In the genomic region with DNA sequence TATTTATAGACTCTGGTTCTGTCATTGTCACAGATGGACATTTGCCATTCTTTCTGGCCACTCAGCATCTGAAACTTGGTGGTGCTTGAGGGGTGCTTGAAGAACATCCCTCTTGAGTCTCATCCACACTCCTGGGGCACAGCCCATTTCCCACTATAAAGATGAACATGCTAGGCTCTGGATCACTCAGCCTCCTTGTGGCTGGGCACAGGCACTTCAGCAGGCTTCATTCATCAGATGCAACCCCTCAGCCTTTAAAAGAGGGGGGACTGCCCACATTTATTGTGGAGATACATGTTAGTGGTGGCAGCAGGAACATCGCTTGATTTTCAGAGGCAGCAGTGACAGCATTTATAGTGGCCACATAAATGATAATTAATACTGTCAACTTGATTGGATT, we compare ENCODE assay signal across 19 cellular contexts.
DNase-seq lines count a peak whose midpoint lies in the region; ATAC-seq, FAIRE-seq and TF ChIP-seq lines count a peak whose summit lies in the region.
"Had no signal": no experiment of that assay in that cellular context is flagged by ENCODE, and none has a peak within 500 bp of the region (broad histone marks: within the 10 kb centered on the region; RNA-seq: fewer than 3 reads in every experiment).

No MANE protein-coding gene starts in this region.

- H3K4me2 ChIP-seq in HCT116 (ENCODE audit: low read length) (no peak overlapping the region), K562 (ENCODE audit: insufficient read depth, low read length) (no peak overlapping the region), keratinocyte (ENCODE audit: control insufficient read depth, extremely low read depth, insufficient read depth, low read depth, low read length) (no peak overlapping the region)

- no peak overlapping the region for H3K9ac ChIP-seq in HCT116 (ENCODE audit: low read length)
- H3K9ac ChIP-seq in K562 (ENCODE audit: insufficient read depth in 1 of 2, low read depth in 2 of 2, low read length in 2 of 2): no peak overlapping the region
- H3K9ac ChIP-seq in keratinocyte (ENCODE audit: control insufficient read depth, extremely low read depth, insufficient read depth, low read length): no peak overlapping the region

- no TSS peak for BruUV-seq in HCT116 (replicated peaks; lab: Mats Ljungman, UMichigan)
- no TSS peak for BruUV-seq in K562 (replicated peaks; lab: Mats Ljungman, UMichigan)

- RAD21 ChIA-PET in HCT116 (lab: Charles Lee; ENCODE audit: low non-redundant PET in 1 of 2, low total read pairs in 2 of 2, uncharacterized antibody in 2 of 2, unreplicated experiment in 2 of 2): no interaction called here

- CTCF ChIA-PET in HCT116 (lab: Charles Lee) (no interaction called here), K562 (lab: Yijun Ruan, JAX; ENCODE audit: low intra/inter-chr PET ratio) (interaction anchor here (0.6 kb wide), 1 partner anchor 180 kb away, joined by 3 read pairs; no protein-coding TSS in a partner anchor)

- no peak overlapping the region for H3K4me3 ChIP-seq in AG10803 (ENCODE audit: low read length)
- no peak overlapping the region for H3K4me3 ChIP-seq in HCT116 (replicated peaks in 1 of 2; ENCODE audit: low read depth in 1 of 2, low read length in 2 of 2)
- no peak overlapping the region for H3K4me3 ChIP-seq in K562
- H3K4me3 ChIP-seq in keratinocyte (ENCODE audit: control insufficient read depth in 2 of 3, extremely low read depth in 1 of 3, insufficient read depth in 2 of 3, low read depth in 1 of 3, low read length in 3 of 3): no peak overlapping the region
- H3K4me3 ChIP-seq: gastrocnemius medialis had no signal

- WGBS in K562 (ENCODE audit: insufficient coverage, low coverage, missing lambda C conversion rate): 0% methylated on average over 1 of the region's 1 CpG

- peak; percentile 92 for ATAC-seq in HCT116
- peak; percentile 71 for ATAC-seq in K562
- ATAC-seq in GM19463 (IDR thresholded peaks at IDR 0.05; ENCODE audit: unreplicated experiment): no peak
- ATAC-seq: gastrocnemius medialis, Panc1 had no signal

- no peaks in the 10 kb centered on the region for H3K9me2 ChIP-seq in HCT116 (ENCODE audit: insufficient read depth)

- TF ChIP-seq EP300 in K562 (IDR thresholded peaks at IDR 0.05; ENCODE audit: low read length): no peak

- TF ChIP-seq POLR2A in HCT116 (IDR thresholded peaks at IDR 0.05; ENCODE audit: borderline replicate concordance, extremely low read depth, insufficient read depth, insufficient read length): no peak
- no peak for TF ChIP-seq POLR2A in K562 (conservative IDR thresholded peaks at IDR 0.05)

- POLR2A ChIA-PET in HCT116 (lab: Charles Lee): no interaction called here
- POLR2A ChIA-PET in K562 (lab: Yijun Ruan, JAX): no interaction called here

- no peak overlapping the region for H3K27ac ChIP-seq in HCT116 (ENCODE audit: low read depth, low read length)
- H3K27ac ChIP-seq in K562 (ENCODE audit: extremely low read depth, low read depth, low read length): no peak overlapping the region
- H3K27ac ChIP-seq in keratinocyte (ENCODE audit: control insufficient read depth, insufficient read depth, low read length): no peak overlapping the region
- H3K27ac ChIP-seq: gastrocnemius medialis, neutrophil, VCaP had no signal

- H3K4me1 ChIP-seq in HCT116 (ENCODE audit: control insufficient read depth in 1 of 2, insufficient read depth in 2 of 2, low read length in 2 of 2) (no peaks in the 10 kb centered on the region), K562 (replicated peaks in 1 of 2; ENCODE audit: control insufficient read depth in 2 of 2, insufficient read depth in 2 of 2, low read length in 2 of 2) (no peaks in the 10 kb centered on the region), keratinocyte (ENCODE audit: control insufficient read depth, extremely low read depth, insufficient read depth, low read length) (no peaks in the 10 kb centered on the region)
- H3K4me1 ChIP-seq: gastrocnemius medialis had no signal

- DNase-seq in AG10803 (ENCODE audit: low read depth): no peak
- no peak for DNase-seq in HCT116 (ENCODE audit: low read depth, low spot score)
- peak in 2 of 4 experiments; percentile 22 to 26 for DNase-seq in K562 (ENCODE audit: extremely low read depth in 1 of 4, low spot score in 3 of 4)
- DNase-seq in keratinocyte (ENCODE audit: low read depth, low spot score): no peak
- DNase-seq in stimulated activated CD4-positive, alpha-beta T cell treated with anti-CD3 and anti-CD28 coated beads, Interleukin-4, amount 100 ng/mL, for 1 hour: no peak
- DNase-seq in OCI-M2 (lab: John Stamatoyannopoulos, UW; ENCODE audit: unreplicated experiment): no peak
- no peak for DNase-seq in A172 (ENCODE audit: low spot score)
- DNase-seq: activated gamma-delta T cell treated with Interleukin-2 at 50 U/mL for 16 hours; gastrocnemius medialis; immature natural killer cell; mesenchymal stem cell; NCI-H1048; NCI-H446; stimulated activated CD4-positive, alpha-beta T cell treated with anti-CD3 and anti-CD28 coated beads, Interleukin-4, amount 100 ng/mL, for 24 hours; trophoblast cell had no signal

- H3K9me3 ChIP-seq in HCT116 (ENCODE audit: control insufficient read depth in 1 of 2, insufficient read depth in 1 of 2, low read depth in 1 of 2, low read length in 2 of 2) (no peaks in the 10 kb centered on the region), K562 (replicated peaks; ENCODE audit: control insufficient read depth, insufficient read depth, low read depth, low read length) (no peaks in the 10 kb centered on the region), keratinocyte (ENCODE audit: control insufficient read depth, low read depth, low read length) (no peaks in the 10 kb centered on the region)
- H3K9me3 ChIP-seq: gastrocnemius medialis, neutrophil had no signal

- no peaks in the 10 kb centered on the region for H4K20me1 ChIP-seq in HCT116 (ENCODE audit: insufficient read depth)
- H4K20me1 ChIP-seq in K562 (replicated peaks; ENCODE audit: control insufficient read depth, insufficient read depth, low read length): no peaks in the 10 kb centered on the region
- no peaks in the 10 kb centered on the region for H4K20me1 ChIP-seq in keratinocyte (ENCODE audit: control insufficient read depth, extremely low read depth, insufficient read depth, low read length)

- FAIRE-seq in K562 (lab: Jason Lieb, UNC) (peak; percentile 35), keratinocyte (lab: Jason Lieb, UNC) (no peak)

- in situ Hi-C loops in K562 (cut with MboI): no loop called here

- H3K36me3 ChIP-seq in HCT116 (ENCODE audit: control insufficient read depth in 1 of 2, insufficient read depth in 2 of 2, low read length in 2 of 2) (no peaks in the 10 kb centered on the region), K562 (ENCODE audit: control insufficient read depth, insufficient read depth, low read length) (no peaks in the 10 kb centered on the region), keratinocyte (ENCODE audit: control insufficient read depth in 2 of 2, extremely low read depth in 1 of 2, insufficient read depth in 2 of 2, low read length in 2 of 2) (no peaks in the 10 kb centered on the region)
- H3K36me3 ChIP-seq: gastrocnemius medialis, neutrophil had no signal

- TF ChIP-seq CTCF in AG10803 (conservative IDR thresholded peaks at IDR 0.05; ENCODE audit: low read length) (peak; percentile 12; the same call in 1 of the 2 replicates), HCT116 (IDR thresholded peaks at IDR 0.05 in 2 of 3, conservative IDR thresholded peaks at IDR 0.05 in 1 of 3; ENCODE audit: borderline replicate concordance in 1 of 3, insufficient read depth in 1 of 3, low read depth in 2 of 3, low read length in 2 of 3) (peak; percentile 2 to 53 (median 47); a peak in 4 of 6 replicates), K562 (IDR thresholded peaks at IDR 0.05 in 2 of 3, conservative IDR thresholded peaks at IDR 0.05 in 1 of 3; ENCODE audit: insufficient read depth in 2 of 3, low read depth in 1 of 3, low read length in 3 of 3) (peak; percentile 31 to 41 (median 37); a peak in 4 of 6 replicates), keratinocyte (optimal IDR thresholded peaks at IDR 0.05 in 1 of 3, IDR thresholded peaks at IDR 0.05 in 1 of 3, conservative IDR thresholded peaks at IDR 0.05 in 1 of 3; ENCODE audit: extremely low read depth in 1 of 3, insufficient read depth in 2 of 3, low read length in 3 of 3) (peak; percentile 12 to 42 (median 30))

- H3K9me1 ChIP-seq in K562 (ENCODE audit: control insufficient read depth, insufficient read depth, low read length) (no peaks in the 10 kb centered on the region), keratinocyte (ENCODE audit: control insufficient read depth, extremely low read depth, insufficient read depth, low read length) (no peaks in the 10 kb centered on the region)

- H3K27me3 ChIP-seq in HCT116 (ENCODE audit: insufficient read depth, low read length): no peaks in the 10 kb centered on the region
- H3K27me3 ChIP-seq in K562 (ENCODE audit: control insufficient read depth in 2 of 2, insufficient read depth in 2 of 2, low read length in 2 of 2): peaks cover 7 to 16% of the 10 kb centered on the region in 2 experiments; a peak in 4 of 5 replicates
- peaks cover 4% of the 10 kb centered on the region for H3K27me3 ChIP-seq in keratinocyte (ENCODE audit: control insufficient read depth, extremely low read depth, insufficient read depth, low read length)
- H3K27me3 ChIP-seq: gastrocnemius medialis had no signal

- intact Hi-C loops in HCT116 (cut with micrococcal nuclease): no loop called here
- intact Hi-C loops in K562 (cut with micrococcal nuclease): no loop called here

- no peaks in the 10 kb centered on the region for H3K79me2 ChIP-seq in HCT116 (ENCODE audit: insufficient read depth, low read length)
- no peaks in the 10 kb centered on the region for H3K79me2 ChIP-seq in K562 (ENCODE audit: control insufficient read depth, insufficient read depth, low read length)
- no peaks in the 10 kb centered on the region for H3K79me2 ChIP-seq in keratinocyte (ENCODE audit: control insufficient read depth, insufficient read depth, low read length)

- TF ChIP-seq RAD21 in HCT116 (IDR thresholded peaks at IDR 0.05; ENCODE audit: low read depth): peak; percentile 22; the same call in 1 of the 2 replicates
- TF ChIP-seq RAD21 in K562 (CRISPR knock-in tag; conservative IDR thresholded peaks at IDR 0.05 in 1 of 2, IDR thresholded peaks at IDR 0.05 in 1 of 2): peak in 1 of 2 experiments; percentile 21; a peak in 2 of 4 replicates

- H2AFZ ChIP-seq in HCT116 (ENCODE audit: low read depth, low read length, poor library complexity, severe bottlenecking) (no peak overlapping the region), K562 (ENCODE audit: low read depth, low read length) (no peak overlapping the region), keratinocyte (ENCODE audit: control insufficient read depth, low read length) (no peak overlapping the region)

- dilution Hi-C loops in keratinocyte (cut with MboI; ENCODE audit: extremely low pct_ligation_motif_present, low sequenced_read_pairs): no loop called here

TF ChIP-seq in HCT116, 20 proteins besides CTCF, POLR2A, EP300 and RAD21:
- TF ChIP-seq SRF (IDR thresholded peaks at IDR 0.05; ENCODE audit: low read depth): no peak

TF ChIP-seq in K562, 482 proteins besides CTCF, POLR2A, EP300 and RAD21 (continues in another document):
- TF ChIP-seq RBM17 (IDR thresholded peaks at IDR 0.05; ENCODE audit: borderline replicate concordance, low read depth, low read length) (no peak), DPF2 (IDR thresholded peaks at IDR 0.05) (no peak), SRF (CRISPR knock-in tag; IDR thresholded peaks at IDR 0.05) (no peak), ZNF586 (CRISPR knock-in tag; conservative IDR thresholded peaks at IDR 0.05) (no peak), WHSC1 (IDR thresholded peaks at IDR 0.05; ENCODE audit: low read length) (no peak)
